24 cellular contexts compared by ENCODE assay signal in genomic region chr20:61562897-61563504, GRCh38.
"Had no signal": no experiment of that assay in that cellular context is flagged by ENCODE, and none has a peak within 500 bp of the region (broad histone marks: within the 10 kb centered on the region; RNA-seq: fewer than 3 reads in every experiment).

No MANE protein-coding gene starts in this region.

- DNase-seq: activated CD4-positive, alpha-beta memory T cell treated with anti-CD3 and anti-CD28 coated beads for 36 hours; activated CD4-positive, alpha-beta T cell treated with anti-CD3 and anti-CD28 coated beads, Interleukin-2, amount 10 ng/mL, durations not matched to agents 7 days and 5 days; activated CD4-positive, CD25-positive, alpha-beta regulatory T cell; activated CD8-positive, alpha-beta memory T cell treated with anti-CD3 and anti-CD28 coated beads for 24 hours; activated effector memory CD4-positive, alpha-beta T cell treated with anti-CD3 and anti-CD28 coated beads, Interleukin-2, amount 50 U/mL, for 16 hours; activated naive CD4-positive, alpha-beta T cell treated with Interleukin-2 at 50 U/mL for 16 hours; activated T-cell treated with anti-CD3 and anti-CD28 coated beads, Interleukin-2, amount 50 U/mL, for 4 hours; brain microvascular endothelial cell; Kasumi-1; KBM-7; NCI-H1105 treated with DMSO at 0.1 percent for 48 hours; NCI-H1436 treated with DMSO at 0.1 percent for 48 hours; NCI-H2081 treated with DMSO at 0.1 percent for 48 hours; NCI-H446; NCI-H524; NCI-H748 treated with DMSO at 0.1 percent for 48 hours; T-cell; T-helper 2 cell; T1000 had no signal

- H3K4me3 ChIP-seq: cardiac muscle cell, SK-N-MC had no signal

- H3K4me3 Mint-ChIP-seq: activated CD4-positive, alpha-beta memory T cell treated with anti-CD3 and anti-CD28 coated beads for 36 hours; activated CD4-positive, alpha-beta T cell treated with anti-CD3 and anti-CD28 coated beads, Interleukin-2, amount 10 ng/mL, durations not matched to agents 7 days and 5 days; activated T-cell treated with anti-CD3 and anti-CD28 coated beads, Interleukin-2, amount 50 U/mL, for 4 hours; T-cell had no signal

- H3K4me1 Mint-ChIP-seq: activated CD4-positive, alpha-beta T cell treated with anti-CD3 and anti-CD28 coated beads, Interleukin-2, amount 10 ng/mL, durations not matched to agents 7 days and 5 days; T-cell had no signal

- H3K36me3 Mint-ChIP-seq: activated CD4-positive, alpha-beta memory T cell treated with anti-CD3 and anti-CD28 coated beads for 36 hours; activated naive CD4-positive, alpha-beta T cell treated with anti-CD3 and anti-CD28 coated beads, Interleukin-2, amount 50 U/mL, for 72 hours; T-cell had no signal

- H3K27ac ChIP-seq: brain microvascular endothelial cell, cardiac muscle cell, SK-N-MC, VCaP had no signal

- H3K27me3 ChIP-seq: brain microvascular endothelial cell, cardiac muscle cell had no signal

- H3K27ac Mint-ChIP-seq: activated CD4-positive, alpha-beta memory T cell treated with anti-CD3 and anti-CD28 coated beads for 36 hours; activated CD4-positive, alpha-beta T cell treated with anti-CD3 and anti-CD28 coated beads, Interleukin-2, amount 10 ng/mL, durations not matched to agents 7 days and 5 days; activated naive CD4-positive, alpha-beta T cell treated with anti-CD3 and anti-CD28 coated beads, Interleukin-2, amount 50 U/mL, for 72 hours; T-cell had no signal

- ATAC-seq: activated naive CD4-positive, alpha-beta T cell treated with anti-CD3 and anti-CD28 coated beads, Interleukin-2, amount 50 U/mL, for 72 hours; activated T-cell treated with anti-CD3 and anti-CD28 coated beads, Interleukin-2, amount 50 U/mL, for 4 hours; Right ventricle myocardium inferior; T-cell had no signal

- H3K36me3 ChIP-seq: brain microvascular endothelial cell, cardiac muscle cell had no signal

- H3K27me3 Mint-ChIP-seq: activated CD4-positive, alpha-beta memory T cell treated with anti-CD3 and anti-CD28 coated beads for 36 hours; activated CD4-positive, alpha-beta T cell treated with anti-CD3 and anti-CD28 coated beads, Interleukin-2, amount 10 ng/mL, durations not matched to agents 7 days and 5 days; T-cell had no signal

- H3K9me3 Mint-ChIP-seq: activated CD4-positive, alpha-beta memory T cell treated with anti-CD3 and anti-CD28 coated beads for 36 hours; activated naive CD4-positive, alpha-beta T cell treated with anti-CD3 and anti-CD28 coated beads, Interleukin-2, amount 50 U/mL, for 72 hours; activated T-cell treated with anti-CD3 and anti-CD28 coated beads, Interleukin-2, amount 50 U/mL, for 4 hours; T-cell had no signal
